ENCODE assay signal across 23 cellular contexts in the genomic region with DNA sequence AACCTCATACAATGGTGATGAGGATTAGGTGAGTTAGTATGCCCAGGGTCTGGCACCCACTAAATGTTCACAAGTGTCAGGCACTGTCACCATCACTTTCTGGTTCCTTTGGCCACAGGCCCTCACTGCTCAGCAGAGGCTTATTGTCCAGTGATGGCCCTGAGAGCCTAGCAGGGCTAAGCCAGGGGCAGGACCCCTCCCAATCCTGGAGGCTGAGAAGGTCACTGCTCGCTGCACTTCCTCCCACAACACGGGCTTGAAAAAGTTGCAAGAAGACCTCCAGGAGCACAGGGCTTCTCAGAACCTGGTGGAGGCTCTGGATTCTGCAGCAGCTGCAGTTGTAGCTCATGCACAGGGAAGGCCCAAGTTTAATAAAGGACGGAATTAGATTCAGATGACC. TPM values are rescaled to one million over a fixed set of nuclear protein-coding genes. Genes with fewer than 3 reads are reported as not detected.
DNase-seq lines count a peak whose midpoint lies in the region; ATAC-seq, FAIRE-seq and TF ChIP-seq lines count a peak whose summit lies in the region.
"Had no signal": no experiment of that assay in that cellular context is flagged by ENCODE, and none has a peak within 500 bp of the region (broad histone marks: within the 10 kb centered on the region; RNA-seq: fewer than 3 reads in every experiment).

No MANE protein-coding gene starts in this region.

- no peaks in the 10 kb centered on the region for H3K4me1 Mint-ChIP-seq in osteocyte (ENCODE audit: unreplicated experiment)
- H3K4me1 Mint-ChIP-seq: CD4-positive, alpha-beta memory T cell had no signal

- H3K4me2 ChIP-seq in K562 (ENCODE audit: insufficient read depth, low read length), result no peak overlapping the region

- H3K27me3 ChIP-seq in K562 (ENCODE audit: control insufficient read depth in 2 of 2, insufficient read depth in 2 of 2, low read length in 2 of 2), result peaks cover 8 to 21% of the 10 kb centered on the region in 2 experiments; a peak in 3 of 5 replicates

- H3K9me3 Mint-ChIP-seq in osteocyte (ENCODE audit: unreplicated experiment), result peaks cover 9% of the 10 kb centered on the region
- H3K9me3 Mint-ChIP-seq: HFFc6 had no signal

- H3K27me3 Mint-ChIP-seq in osteocyte (ENCODE audit: unreplicated experiment), result peaks cover 31% of the 10 kb centered on the region

- H3K4me3 Mint-ChIP-seq in osteocyte (ENCODE audit: unreplicated experiment), result no peak overlapping the region
- H3K4me3 Mint-ChIP-seq: CD4-positive, alpha-beta memory T cell; HFFc6 had no signal

- ATAC-seq in K562 (no peak), left lobe of liver (no peak), mucosa of descending colon (no peak)

- no peak for DNase-seq in K562 (ENCODE audit: extremely low read depth in 1 of 4, low spot score in 3 of 4)
- DNase-seq in coronary artery (ENCODE audit: low spot score), result peak; percentile 58
- peak; percentile 29 for DNase-seq in left lobe of liver (ENCODE audit: low spot score)
- DNase-seq in osteocyte (ENCODE audit: extremely low spot score, unreplicated experiment), result peak; percentile 68
- DNase-seq in activated naive CD4-positive, alpha-beta T cell treated with anti-CD3 and anti-CD28 coated beads, Interleukin-2, amount 50 U/mL, for 16 hours, result no peak
- no peak for DNase-seq in foreskin fibroblast
- no peak for DNase-seq in mucosa of descending colon
- DNase-seq: C1 segment of cervical spinal cord; Calu3; CD4-positive, alpha-beta memory T cell; COR-L47; DMS153; DND-41; GOT3; HFFc6 had no signal

- H3K36me3 Mint-ChIP-seq in osteocyte (ENCODE audit: unreplicated experiment), result no peaks in the 10 kb centered on the region
- H3K36me3 Mint-ChIP-seq: CD4-positive, alpha-beta memory T cell had no signal

- H3K4me1 ChIP-seq in K562 (replicated peaks in 1 of 2; ENCODE audit: control insufficient read depth in 2 of 2, insufficient read depth in 2 of 2, low read length in 2 of 2) (no peaks in the 10 kb centered on the region), mucosa of descending colon (ENCODE audit: low read depth) (no peaks in the 10 kb centered on the region)
- H3K4me1 ChIP-seq: HAP-1 had no signal

- intact Hi-C loops in K562 (cut with micrococcal nuclease) (no loop called here), mucosa of descending colon (cut with DNase I, micrococcal nuclease) (no loop called here)

- H3K4me3 ChIP-seq in K562 (no peak overlapping the region), coronary artery (no peak overlapping the region), foreskin fibroblast (ENCODE audit: low read depth in 1 of 2, low read length in 2 of 2) (no peak overlapping the region), mucosa of descending colon (no peak overlapping the region)
- H3K4me3 ChIP-seq: HAP-1 had no signal

- FAIRE-seq in K562 (lab: Jason Lieb, UNC), result no peak
- FAIRE-seq: G401.6, GM12892, GM19239, H54 had no signal

- no peaks in the 10 kb centered on the region; the same call in 1 of the 2 replicates for H4K20me1 ChIP-seq in K562 (replicated peaks; ENCODE audit: control insufficient read depth, insufficient read depth, low read length)

- no TSS peak for BruUV-seq in K562 (replicated peaks; lab: Mats Ljungman, UMichigan)

- H3K27ac ChIP-seq in K562 (ENCODE audit: extremely low read depth, low read depth, low read length) (no peak overlapping the region), coronary artery (no peak overlapping the region)

- no peaks in the 10 kb centered on the region for H3K9me1 ChIP-seq in K562 (ENCODE audit: control insufficient read depth, insufficient read depth, low read length)

- in situ Hi-C loops in K562 (cut with MboI), result no loop called here

- CTCF ChIA-PET in K562 (lab: Yijun Ruan, JAX; ENCODE audit: low intra/inter-chr PET ratio), result no interaction called here

- TF ChIP-seq EP300 in K562 (IDR thresholded peaks at IDR 0.05; ENCODE audit: low read length), result no peak

- WGBS in K562 (ENCODE audit: insufficient coverage, low coverage, missing lambda C conversion rate), result 2% methylated on average over 3 of the region's 3 CpGs

- no peak for TF ChIP-seq POLR2A in K562 (conservative IDR thresholded peaks at IDR 0.05)

- no peak overlapping the region for H2AFZ ChIP-seq in K562 (ENCODE audit: low read depth, low read length)

- H3K79me2 ChIP-seq in K562 (ENCODE audit: control insufficient read depth, insufficient read depth, low read length), result no peaks in the 10 kb centered on the region

- no peak overlapping the region for H3K9ac ChIP-seq in K562 (ENCODE audit: insufficient read depth in 1 of 2, low read depth in 2 of 2, low read length in 2 of 2)

- no peak for TF ChIP-seq CTCF in K562 (IDR thresholded peaks at IDR 0.05 in 2 of 3, conservative IDR thresholded peaks at IDR 0.05 in 1 of 3; ENCODE audit: insufficient read depth in 2 of 3, low read depth in 1 of 3, low read length in 3 of 3)
- no peak for TF ChIP-seq CTCF in coronary artery (IDR thresholded peaks at IDR 0.05)
- no peak for TF ChIP-seq CTCF in osteocyte (IDR thresholded peaks at IDR 0.05)
- TF ChIP-seq CTCF in foreskin fibroblast (IDR thresholded peaks at IDR 0.05; ENCODE audit: low read depth, low read length), result no peak
- TF ChIP-seq CTCF in mucosa of descending colon (IDR thresholded peaks at IDR 0.05), result no peak

- 0 out of 2 replicates have a peak, but pooled peaks cover 3% of the 10 kb centered on the region for H3K9me3 ChIP-seq in K562 (replicated peaks; ENCODE audit: control insufficient read depth, insufficient read depth, low read depth, low read length)
- H3K9me3 ChIP-seq in mucosa of descending colon, result peaks cover 7% of the 10 kb centered on the region
- H3K9me3 ChIP-seq: HAP-1 had no signal

- no peak overlapping the region for H3K27ac Mint-ChIP-seq in osteocyte (ENCODE audit: unreplicated experiment)
- H3K27ac Mint-ChIP-seq: CD4-positive, alpha-beta memory T cell; HFFc6 had no signal

- no peaks in the 10 kb centered on the region for H3K36me3 ChIP-seq in K562 (ENCODE audit: control insufficient read depth, insufficient read depth, low read length)
- H3K36me3 ChIP-seq in mucosa of descending colon (ENCODE audit: low read depth), result no peaks in the 10 kb centered on the region
- H3K36me3 ChIP-seq: HAP-1 had no signal

- POLR2A ChIA-PET in K562 (lab: Yijun Ruan, JAX), result interaction anchor here (0.9 kb wide), 1 partner anchor 11 kb away, joined by 3 read pairs; no protein-coding TSS in a partner anchor

- TF ChIP-seq RAD21 in K562 (CRISPR knock-in tag; conservative IDR thresholded peaks at IDR 0.05 in 1 of 2, IDR thresholded peaks at IDR 0.05 in 1 of 2), result no peak

TF ChIP-seq in K562, 482 proteins besides CTCF, POLR2A, EP300 and RAD21:
- TF ChIP-seq ZNF785 (CRISPR knock-in tag; IDR thresholded peaks at IDR 0.05), result no peak
- peak; percentile 36; the same call in 1 of the 2 replicates for TF ChIP-seq SPI1 (IDR thresholded peaks at IDR 0.05; ENCODE audit: borderline replicate concordance, low read depth, low read length)

RNA-seq across cellular contexts. Expression of a gene that starts 48.1 kb away (rescaled TPM):
- not detected in 2 replicates for total RNA-seq in K562 (2011; cell fraction: chromatin; rRNA removed; ENCODE audit: low replicate concordance)
- total RNA-seq in K562 (2011; cell fraction: nucleolus; rRNA removed), result not detected in 2 replicates
- not detected in 2 replicates for total RNA-seq in K562 (2011; cell fraction: nucleoplasm; rRNA removed)
- total RNA-seq in K562 (2014; rRNA removed) (not detected in 2 replicates), K562 (2014; rRNA removed; fragmentation: Illumina TruSeq; extraction: Trizol) (not detected in 2 replicates), K562 (2015; rRNA removed; fragmentation: Illumina TruSeq; extraction: Trizol) (not detected in 2 replicates), K562 (2021) (not detected in 2 replicates), left lobe of liver (not detected), osteocyte (not detected in 2 replicates), mucosa of descending colon (under 1 TPM; 0.10 to 0.35 (median 0.22) TPM)
- polyA plus RNA-seq in K562 (2011; rRNA removed) (not detected in 2 replicates), K562 (2014; fragmentation: Illumina TruSeq; extraction: Trizol) (not detected in 2 replicates), K562 (2014; fragmentation: Nextera tagmentation; extraction: Ambion mirVana) (not detected), K562 (2014; rRNA removed) (not detected in 2 replicates)
- polyA plus RNA-seq in K562 (2011; cell fraction: cytosol; rRNA removed), result not detected in 2 replicates
- not detected in 2 replicates for polyA plus RNA-seq in K562 (2011; cell fraction: nucleus; rRNA removed)
- 0.17 TPM in 1 of 2 replicates, not detected in the other for polyA plus RNA-seq in K562 (2012)
- polyA minus RNA-seq in K562 (2011; rRNA and poly(A)+ RNA removed), result not detected in 2 replicates
- not detected in 2 replicates for polyA minus RNA-seq in K562 (2011; cell fraction: cytosol; rRNA and poly(A)+ RNA removed)
- polyA minus RNA-seq in K562 (2011; cell fraction: nucleus; rRNA and poly(A)+ RNA removed), result not detected in 2 replicates
- total RNA-seq: A172; A673; Calu3; CD4-positive, alpha-beta memory T cell had no signal
- polyA plus RNA-seq: CD4-positive, alpha-beta memory T cell had no signal

RNA-seq across cellular contexts. Expression of a gene that starts 48.9 kb away (rescaled TPM):
- 9.0 and 13.8 TPM in 2 replicates for total RNA-seq in K562 (2011; cell fraction: chromatin; rRNA removed; ENCODE audit: low replicate concordance)
- 5.0 and 7.8 TPM in 2 replicates for total RNA-seq in K562 (2011; cell fraction: nucleolus; rRNA removed)
- 6.0 and 7.1 TPM in 2 replicates for total RNA-seq in K562 (2011; cell fraction: nucleoplasm; rRNA removed)
- total RNA-seq in K562 (2014; rRNA removed) (1.1 and 1.7 TPM in 2 replicates), K562 (2014; rRNA removed; fragmentation: Illumina TruSeq; extraction: Trizol) (1.7 and 2.2 TPM in 2 replicates), K562 (2015; rRNA removed; fragmentation: Illumina TruSeq; extraction: Trizol) (1.5 and 2.4 TPM in 2 replicates), K562 (2021) (4.5 and 4.9 TPM in 2 replicates), left lobe of liver (not detected), osteocyte (not detected in 2 replicates), mucosa of descending colon (under 1 TPM in 1 of 3 donors, not detected in 2; 0.05 TPM)
- polyA plus RNA-seq in K562 (2011; rRNA removed) (0.89 and 1.0 TPM in 2 replicates), K562 (2014; fragmentation: Illumina TruSeq; extraction: Trizol) (2.1 and 2.5 TPM in 2 replicates), K562 (2014; fragmentation: Nextera tagmentation; extraction: Ambion mirVana) (under 1 TPM; 0.06 to 0.30 TPM), K562 (2014; rRNA removed) (1.1 and 1.3 TPM in 2 replicates)
- 0.71 and 1.0 TPM in 2 replicates for polyA plus RNA-seq in K562 (2011; cell fraction: cytosol; rRNA removed)
- 2.5 and 5.7 TPM in 2 replicates for polyA plus RNA-seq in K562 (2011; cell fraction: nucleus; rRNA removed)
- polyA plus RNA-seq in K562 (2012), result 2.2 TPM in 2 replicates
- polyA minus RNA-seq in K562 (2011; rRNA and poly(A)+ RNA removed), result 3.6 TPM in 2 replicates
- polyA minus RNA-seq in K562 (2011; cell fraction: cytosol; rRNA and poly(A)+ RNA removed), result 2.8 and 3.1 TPM in 2 replicates
- polyA minus RNA-seq in K562 (2011; cell fraction: nucleus; rRNA and poly(A)+ RNA removed), result 5.8 and 7.6 TPM in 2 replicates
- total RNA-seq: A172; A673; Calu3; CD4-positive, alpha-beta memory T cell; HFFc6 had no signal
- polyA plus RNA-seq: BJ; CD4-positive, alpha-beta memory T cell had no signal

Comparison
In these comparisons a context has a peak if more than half of its experiments do, and no peak if none do; other contexts are left out.
1. DNase-seq: peak in coronary artery (single experiment), left lobe of liver (single experiment) and osteocyte (single experiment); none in K562 (0 of 4), activated naive CD4-positive, alpha-beta T cell treated with anti-CD3 and anti-CD28 coated beads, Interleukin-2, amount 50 U/mL, for 16 hours (single experiment), foreskin fibroblast (0 of 2) and mucosa of descending colon (0 of 3).